ENCODE assay signal across 8 cellular contexts in the genomic region with DNA sequence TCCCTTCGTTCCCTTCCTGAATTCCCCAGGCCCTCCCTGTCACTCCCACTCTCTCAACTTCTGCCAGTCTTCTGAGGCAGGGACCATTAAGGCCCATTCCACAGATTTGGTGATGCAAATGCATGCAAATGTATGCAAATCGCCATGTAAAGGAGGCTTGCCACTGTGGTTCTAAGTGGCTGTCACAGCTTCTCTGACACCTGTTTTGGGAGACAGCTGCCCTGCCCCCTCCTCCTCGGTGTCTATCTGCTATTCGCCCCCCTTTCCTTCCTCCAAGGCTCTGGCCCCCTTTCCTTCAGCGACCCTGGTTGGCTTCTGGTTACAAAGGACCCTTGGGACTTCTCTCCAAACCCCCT. TPM values are rescaled to one million over a fixed set of nuclear protein-coding genes. Genes with fewer than 3 reads are reported as not detected.
DNase-seq lines count a peak whose midpoint lies in the region; ATAC-seq and TF ChIP-seq lines count a peak whose summit lies in the region.

No MANE protein-coding gene starts in this region.

- intact Hi-C loops in A673 (cut with micrococcal nuclease; ENCODE audit: unreplicated experiment) (loop anchor here (1.0 to 2.0 kb wide), 4 partner anchors 187 to 452 kb away; partner anchors contain the start of gene RNF14), lower lobe of right lung (cut with DNase I) (loop anchor here (10.0 kb wide), 1 partner anchor 262 kb away; the partner anchor contains the start of gene PCDH12)

- H3K36me3 ChIP-seq in A673 (ENCODE audit: insufficient read depth, low read length, poor library complexity, severe bottlenecking): no peaks in the 10 kb centered on the region
- no peaks in the 10 kb centered on the region for H3K36me3 ChIP-seq in lower lobe of right lung

- CTCF ChIA-PET in A673 (lab: Charles Lee): interaction anchor here (0.6 to 2.7 kb wide), 9 partner anchors 9 to 490 kb away, joined by 3 to 47 read pairs (median 5); partner anchors contain the start of gene PCDH1

- H3K9me3 ChIP-seq in A673 (ENCODE audit: low read depth, low read length, poor library complexity, severe bottlenecking): no peaks in the 10 kb centered on the region
- no peaks in the 10 kb centered on the region for H3K9me3 ChIP-seq in lower lobe of right lung

- ATAC-seq in lower lobe of right lung: no peak

- no TSS peak for BruUV-seq in A673 (replicated peaks; lab: Mats Ljungman, UMichigan)

- DNase-seq in A673 (ENCODE audit: low spot score) (no peak), HL-60 (ENCODE audit: low read depth in 1 of 2, low spot score in 1 of 2) (no peak), astrocyte of the spinal cord (ENCODE audit: low read depth, low spot score) (no peak), lower lobe of right lung (no peak), NCI-H2171 (lab: John Stamatoyannopoulos, UW) (no peak), DMS79 (lab: John Stamatoyannopoulos, UW) (no peak), kidney tubule cell (ENCODE audit: low spot score) (no peak)
- DNase-seq in activated CD8-positive, alpha-beta memory T cell treated with anti-CD3 and anti-CD28 coated beads, Interleukin-2, amount 50 U/mL, for 4 hours: no peak

- peaks cover 28% of the 10 kb centered on the region for H3K4me1 ChIP-seq in A673 (ENCODE audit: insufficient read depth, low read length, poor library complexity, severe bottlenecking)
- H3K4me1 ChIP-seq in lower lobe of right lung: peaks cover 11% of the 10 kb centered on the region

- in situ Hi-C loops in astrocyte of the spinal cord (cut with HindIII; ENCODE audit: low sequenced_read_pairs): no loop called here

- H3K27ac ChIP-seq in A673 (ENCODE audit: low read depth, low read length, poor library complexity, severe bottlenecking) (no peak overlapping the region), HL-60 (replicated peaks) (no peak overlapping the region), lower lobe of right lung (no peak overlapping the region)

- no peaks in the 10 kb centered on the region for H3K27me3 ChIP-seq in A673 (replicated peaks; ENCODE audit: insufficient read depth, low read depth, low read length, poor library complexity)
- H3K27me3 ChIP-seq in HL-60 (ENCODE audit: insufficient read depth, poor library complexity, severe bottlenecking): peaks cover 4% of the 10 kb centered on the region
- no peaks in the 10 kb centered on the region for H3K27me3 ChIP-seq in lower lobe of right lung (ENCODE audit: low read depth)

- H3K4me3 ChIP-seq in A673 (ENCODE audit: low read depth, low read length, poor library complexity, severe bottlenecking): peak overlapping the region; percentile 44
- H3K4me3 ChIP-seq in HL-60 (replicated peaks; ENCODE audit: insufficient read depth, low read length): peak overlapping the region; percentile 28
- H3K4me3 ChIP-seq in astrocyte of the spinal cord (ENCODE audit: low read depth, low read length): peak overlapping the region; percentile 36
- peak overlapping the region; percentile 35 for H3K4me3 ChIP-seq in lower lobe of right lung

- TF ChIP-seq CTCF in A673 (conservative IDR thresholded peaks at IDR 0.05; ENCODE audit: low read depth, low read length) (no peak), HL-60 (IDR thresholded peaks at IDR 0.05; ENCODE audit: insufficient read depth, low read length) (no peak), astrocyte of the spinal cord (IDR thresholded peaks at IDR 0.05; ENCODE audit: low read depth, low read length) (no peak), lower lobe of right lung (IDR thresholded peaks at IDR 0.05) (no peak)

- POLR2A ChIA-PET in A673 (lab: Charles Lee; ENCODE audit: low non-redundant PET): no interaction called here

RNA-seq across cellular contexts. Expression of gene ARAP3, which starts 10.5 kb away (rescaled TPM):
- total RNA-seq in A673 (2021) (4.1 and 4.6 TPM in 2 replicates), lower lobe of right lung (35.2 TPM)

RNA-seq across cellular contexts. Expression of gene FCHSD1, which starts 41.3 kb away (rescaled TPM):
- total RNA-seq in A673 (2021) (2.3 and 3.9 TPM in 2 replicates), lower lobe of right lung (20.4 TPM)

RNA-seq across cellular contexts. Expression of gene RELL2, which starts 55.7 kb away (rescaled TPM):
- total RNA-seq in A673 (2021) (4.7 and 6.6 TPM in 2 replicates), lower lobe of right lung (5.5 TPM)

RNA-seq across cellular contexts. Expression of gene HDAC3, which starts 55.9 kb away (rescaled TPM):
- 93.1 and 109 TPM in 2 replicates for total RNA-seq in A673 (2021)
- 45.8 TPM for total RNA-seq in lower lobe of right lung
